ENCODE assay signal across 26 cellular contexts in genomic region chr2:69546646-69547045, GRCh38.
"Had no signal": no experiment of that assay in that cellular context is flagged by ENCODE, and none has a peak within 500 bp of the region (broad histone marks: within the 10 kb centered on the region; RNA-seq: fewer than 3 reads in every experiment).

No MANE protein-coding gene starts in this region.

- H3K27me3 Mint-ChIP-seq: activated CD4-positive, alpha-beta T cell treated with anti-CD3 and anti-CD28 coated beads, Interleukin-2, amount 10 ng/mL, durations not matched to agents 24 days and 14 days; activated CD8-positive, alpha-beta T cell treated with anti-CD3 and anti-CD28 coated beads for 36 hours; activated naive CD8-positive, alpha-beta T cell treated with anti-CD3 and anti-CD28 coated beads for 36 hours; activated T-cell treated with anti-CD3 and anti-CD28 coated beads, Interleukin-2, amount 50 U/mL, for 24 hours had no signal

- H3K9me3 Mint-ChIP-seq: activated T-cell treated with anti-CD3 and anti-CD28 coated beads, Interleukin-2, amount 50 U/mL, for 24 hours had no signal

- H3K4me3 Mint-ChIP-seq: activated CD4-positive, alpha-beta T cell treated with anti-CD3 and anti-CD28 coated beads, Interleukin-2, amount 10 ng/mL, durations not matched to agents 24 days and 14 days; activated CD8-positive, alpha-beta T cell treated with anti-CD3 and anti-CD28 coated beads for 36 hours; activated naive CD4-positive, alpha-beta T cell treated with anti-CD3 and anti-CD28 coated beads for 36 hours; activated naive CD8-positive, alpha-beta T cell treated with anti-CD3 and anti-CD28 coated beads for 36 hours; activated T-cell treated with anti-CD3 and anti-CD28 coated beads, Interleukin-2, amount 50 U/mL, for 24 hours; T-helper 2 cell treated with Interferon-gamma antibody and Interleukin-4, amounts not matched to agents 5 μg/mL and 100 μg/mL, for 36 hours had no signal

- H3K27ac Mint-ChIP-seq: activated CD8-positive, alpha-beta T cell treated with anti-CD3 and anti-CD28 coated beads for 36 hours; activated naive CD4-positive, alpha-beta T cell treated with anti-CD3 and anti-CD28 coated beads for 36 hours; activated naive CD8-positive, alpha-beta T cell treated with anti-CD3 and anti-CD28 coated beads for 36 hours; activated T-cell treated with anti-CD3 and anti-CD28 coated beads, Interleukin-2, amount 50 U/mL, for 24 hours; activated T-helper 2 cell treated with anti-CD3 and anti-CD28 coated beads, Interferon-gamma antibody, Interleukin-2, Interleukin-4, amounts not matched to agents 10 μg/mL and 5 μg/mL and 100 μg/mL, durations not matched to agents 14 hours and 24 hours and 36 hours; T-helper 2 cell treated with Interferon-gamma antibody and Interleukin-4, amounts not matched to agents 5 μg/mL and 100 μg/mL, for 36 hours had no signal

- DNase-seq: activated CD4-positive, alpha-beta T cell treated with anti-CD3 and anti-CD28 coated beads, Interleukin-2, amount 10 ng/mL, durations not matched to agents 24 days and 14 days; activated CD4-positive, alpha-beta T cell treated with anti-CD3 and anti-CD28 coated beads, Interleukin-2, amount 50 U/mL, for 4 hours; activated CD8-positive, alpha-beta T cell treated with anti-CD3 and anti-CD28 coated beads for 36 hours; activated gamma-delta T cell; activated naive CD4-positive, alpha-beta T cell treated with anti-CD3 and anti-CD28 coated beads for 36 hours; activated naive CD8-positive, alpha-beta T cell treated with anti-CD3 and anti-CD28 coated beads for 36 hours; activated T-cell treated with anti-CD3 and anti-CD28 coated beads, Interleukin-2, amount 50 U/mL, for 24 hours; body of pancreas; NCI-H1092 treated with DMSO at 0.1 percent for 48 hours; NCI-H1417; NCI-H146; NCI-H187; NCI-H2029 treated with DMSO at 0.1 percent for 48 hours; NCI-H2107; NCI-H2171; NCI-H510A; NCI-H69; NK-92 treated with Interleukin-12 subunit alpha and Interleukin-12 subunit beta, amount 100 ng/mL, for 24 hours; PC-9; Right ventricle myocardium superior had no signal

- ATAC-seq: activated CD8-positive, alpha-beta T cell treated with anti-CD3 and anti-CD28 coated beads for 36 hours; body of pancreas; K562 had no signal

- H3K4me1 ChIP-seq: breast epithelium had no signal

- H3K27me3 ChIP-seq: body of pancreas, breast epithelium had no signal

- FAIRE-seq: astrocyte, K562, TTC549 had no signal

- H3K4me3 ChIP-seq: body of pancreas, breast epithelium, K562, PC-9 had no signal

- H3K36me3 ChIP-seq: breast epithelium had no signal

- H3K9me3 ChIP-seq: body of pancreas, breast epithelium had no signal

- H3K27ac ChIP-seq: body of pancreas, breast epithelium, PC-9 had no signal
